ENCODE assay signal across 1 cellular context in genomic region chr15:69456208-69457166, GRCh38.
TF ChIP-seq lines count a peak whose summit lies in the region.

No MANE protein-coding gene starts in this region.

TF ChIP-seq in GM23338, 12 proteins besides CTCF, POLR2A, EP300 and RAD21 (continued from another document):
- TF ChIP-seq, protein P1, sequence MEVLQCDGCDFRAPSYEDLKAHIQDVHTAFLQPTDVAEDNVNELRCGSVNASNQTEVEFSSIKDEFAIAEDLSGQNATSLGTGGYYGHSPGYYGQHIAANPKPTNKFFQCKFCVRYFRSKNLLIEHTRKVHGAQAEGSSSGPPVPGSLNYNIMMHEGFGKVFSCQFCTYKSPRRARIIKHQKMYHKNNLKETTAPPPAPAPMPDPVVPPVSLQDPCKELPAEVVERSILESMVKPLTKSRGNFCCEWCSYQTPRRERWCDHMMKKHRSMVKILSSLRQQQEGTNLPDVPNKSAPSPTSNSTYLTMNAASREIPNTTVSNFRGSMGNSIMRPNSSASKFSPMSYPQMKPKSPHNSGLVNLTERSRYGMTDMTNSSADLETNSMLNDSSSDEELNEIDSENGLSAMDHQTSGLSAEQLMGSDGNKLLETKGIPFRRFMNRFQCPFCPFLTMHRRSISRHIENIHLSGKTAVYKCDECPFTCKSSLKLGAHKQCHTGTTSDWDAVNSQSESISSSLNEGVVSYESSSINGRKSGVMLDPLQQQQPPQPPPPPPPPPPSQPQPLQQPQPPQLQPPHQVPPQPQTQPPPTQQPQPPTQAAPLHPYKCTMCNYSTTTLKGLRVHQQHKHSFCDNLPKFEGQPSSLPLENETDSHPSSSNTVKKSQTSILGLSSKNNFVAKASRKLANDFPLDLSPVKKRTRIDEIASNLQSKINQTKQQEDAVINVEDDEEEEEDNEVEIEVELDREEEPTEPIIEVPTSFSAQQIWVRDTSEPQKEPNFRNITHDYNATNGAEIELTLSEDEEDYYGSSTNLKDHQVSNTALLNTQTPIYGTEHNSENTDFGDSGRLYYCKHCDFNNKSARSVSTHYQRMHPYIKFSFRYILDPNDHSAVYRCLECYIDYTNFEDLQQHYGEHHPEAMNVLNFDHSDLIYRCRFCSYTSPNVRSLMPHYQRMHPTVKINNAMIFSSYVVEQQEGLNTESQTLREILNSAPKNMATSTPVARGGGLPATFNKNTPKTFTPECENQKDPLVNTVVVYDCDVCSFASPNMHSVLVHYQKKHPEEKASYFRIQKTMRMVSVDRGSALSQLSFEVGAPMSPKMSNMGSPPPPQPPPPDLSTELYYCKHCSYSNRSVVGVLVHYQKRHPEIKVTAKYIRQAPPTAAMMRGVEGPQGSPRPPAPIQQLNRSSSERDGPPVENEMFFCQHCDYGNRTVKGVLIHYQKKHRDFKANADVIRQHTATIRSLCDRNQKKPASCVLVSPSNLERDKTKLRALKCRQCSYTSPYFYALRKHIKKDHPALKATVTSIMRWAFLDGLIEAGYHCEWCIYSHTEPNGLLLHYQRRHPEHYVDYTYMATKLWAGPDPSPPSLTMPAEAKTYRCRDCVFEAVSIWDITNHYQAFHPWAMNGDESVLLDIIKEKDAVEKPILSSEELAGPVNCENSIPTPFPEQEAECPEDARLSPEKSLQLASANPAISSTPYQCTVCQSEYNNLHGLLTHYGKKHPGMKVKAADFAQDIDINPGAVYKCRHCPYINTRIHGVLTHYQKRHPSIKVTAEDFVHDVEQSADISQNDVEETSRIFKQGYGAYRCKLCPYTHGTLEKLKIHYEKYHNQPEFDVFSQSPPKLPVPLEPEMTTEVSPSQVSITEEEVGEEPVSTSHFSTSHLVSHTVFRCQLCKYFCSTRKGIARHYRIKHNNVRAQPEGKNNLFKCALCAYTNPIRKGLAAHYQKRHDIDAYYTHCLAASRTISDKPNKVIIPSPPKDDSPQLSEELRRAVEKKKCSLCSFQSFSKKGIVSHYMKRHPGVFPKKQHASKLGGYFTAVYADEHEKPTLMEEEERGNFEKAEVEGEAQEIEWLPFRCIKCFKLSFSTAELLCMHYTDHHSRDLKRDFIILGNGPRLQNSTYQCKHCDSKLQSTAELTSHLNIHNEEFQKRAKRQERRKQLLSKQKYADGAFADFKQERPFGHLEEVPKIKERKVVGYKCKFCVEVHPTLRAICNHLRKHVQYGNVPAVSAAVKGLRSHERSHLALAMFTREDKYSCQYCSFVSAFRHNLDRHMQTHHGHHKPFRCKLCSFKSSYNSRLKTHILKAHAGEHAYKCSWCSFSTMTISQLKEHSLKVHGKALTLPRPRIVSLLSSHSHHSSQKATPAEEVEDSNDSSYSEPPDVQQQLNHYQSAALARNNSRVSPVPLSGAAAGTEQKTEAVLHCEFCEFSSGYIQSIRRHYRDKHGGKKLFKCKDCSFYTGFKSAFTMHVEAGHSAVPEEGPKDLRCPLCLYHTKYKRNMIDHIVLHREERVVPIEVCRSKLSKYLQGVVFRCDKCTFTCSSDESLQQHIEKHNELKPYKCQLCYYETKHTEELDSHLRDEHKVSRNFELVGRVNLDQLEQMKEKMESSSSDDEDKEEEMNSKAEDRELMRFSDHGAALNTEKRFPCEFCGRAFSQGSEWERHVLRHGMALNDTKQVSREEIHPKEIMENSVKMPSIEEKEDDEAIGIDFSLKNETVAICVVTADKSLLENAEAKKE (CRISPR knock-in tag; IDR thresholded peaks at IDR 0.05): no peak
- TF ChIP-seq POLR2AphosphoS5 (IDR thresholded peaks at IDR 0.05; ENCODE audit: low read depth) (peak; percentile 67), EZH2phosphoT487 (IDR thresholded peaks at IDR 0.05; ENCODE audit: unreplicated experiment) (no peak), ZNF114 (CRISPR knock-in tag; IDR thresholded peaks at IDR 0.05) (no peak), CREB1 (CRISPR knock-in tag; IDR thresholded peaks at IDR 0.05; ENCODE audit: low read depth) (no peak), NANOG (IDR thresholded peaks at IDR 0.05; ENCODE audit: borderline replicate concordance) (no peak)
